ENCODE assay signal across 21 cellular contexts in genomic region chr5:39430461-39430860, GRCh38.
"Had no signal": no experiment of that assay in that cellular context is flagged by ENCODE, and none has a peak within 500 bp of the region (broad histone marks: within the 10 kb centered on the region; RNA-seq: fewer than 3 reads in every experiment).

No MANE protein-coding gene starts in this region.

- DNase-seq: Kasumi-1, MM.1S, NCI-H1092 treated with DMSO at 0.1 percent for 48 hours, NCI-H1436, NCI-H187, NCI-H2029, NCI-H2081 treated with DMSO at 0.1 percent for 48 hours, NCI-H2171, NCI-H226, NCI-H446, NCI-H510A, NCI-H524 treated with DMSO at 0.1 percent for 48 hours, NCI-H69, NCI-H774, Peyer's patch, SHP77 treated with DMSO at 0.1 percent for 48 hours, SK-N-SH, SW 1271 had no signal

- H3K36me3 ChIP-seq: Peyer's patch had no signal

- H3K27me3 ChIP-seq: Peyer's patch had no signal

- H3K9me2 ChIP-seq: SK-N-SH had no signal

- H3K4me2 ChIP-seq: KMS-11, SK-N-SH had no signal

- H3K9ac ChIP-seq: KMS-11, SK-N-SH had no signal

- H3K27ac ChIP-seq: HL-60, KMS-11, Peyer's patch had no signal

- H3K4me3 ChIP-seq: Peyer's patch had no signal

- H3K9me3 ChIP-seq: Peyer's patch, SK-N-SH had no signal

- ATAC-seq: Right ventricle myocardium inferior had no signal
